1 cellular context compared by ENCODE assay signal in genomic region chr20:35226775-35227681, GRCh38.
TF ChIP-seq lines count a peak whose summit lies in the region.

No MANE protein-coding gene starts in this region.

TF ChIP-seq in GM12878, 131 proteins besides CTCF, POLR2A, EP300 and RAD21:
- TF ChIP-seq MAX (IDR thresholded peaks at IDR 0.05; ENCODE audit: low read depth, low read length) (0 out of 2 replicates have a peak, but pooled peaks have one; percentile 22), REST (IDR thresholded peaks at IDR 0.05; ENCODE audit: low read depth, low read length) (peak; percentile 94), E2F8 (IDR thresholded peaks at IDR 0.05; ENCODE audit: low read depth, partially characterized antibody) (no peak)
